ENCODE assay signal across 21 cellular contexts in genomic region chr19:7372810-7373209, GRCh38. TPM values are rescaled to one million over a fixed set of nuclear protein-coding genes. Genes with fewer than 3 reads are reported as not detected.
DNase-seq lines count a peak whose midpoint lies in the region; ATAC-seq and TF ChIP-seq lines count a peak whose summit lies in the region.
"Had no signal": no experiment of that assay in that cellular context is flagged by ENCODE, and none has a peak within 500 bp of the region (broad histone marks: within the 10 kb centered on the region; RNA-seq: fewer than 3 reads in every experiment).

No MANE protein-coding gene starts in this region.

- H3K27me3 Mint-ChIP-seq in H9 (ENCODE audit: low read depth), result peaks cover 6% of the 10 kb centered on the region
- H3K27me3 Mint-ChIP-seq: CD4-positive, alpha-beta T cell had no signal

- no peaks in the 10 kb centered on the region for H3K4me1 ChIP-seq in H9 (ENCODE audit: insufficient read depth, low read length)
- peaks cover 0 to 17% (median 0%) of the 10 kb centered on the region in 3 donors for H3K4me1 ChIP-seq in gastroesophageal sphincter
- H3K4me1 ChIP-seq in trophoblast cell (ENCODE audit: control insufficient read depth in 1 of 2, insufficient read depth in 2 of 2, low read length in 2 of 2), result peaks cover 30 to 34% of the 10 kb centered on the region in 2 experiments
- peaks cover 0 to 35% (median 5%) of the 10 kb centered on the region in 4 donors for H3K4me1 ChIP-seq in transverse colon
- H3K4me1 ChIP-seq in colonic mucosa, result no peaks in the 10 kb centered on the region
- no peaks in the 10 kb centered on the region for H3K4me1 ChIP-seq in testis

- H3K18ac ChIP-seq in H9 (ENCODE audit: insufficient read length, low read depth, low read length) (no peak overlapping the region), trophoblast cell (ENCODE audit: low read length) (no peak overlapping the region)

- H3K36me3 Mint-ChIP-seq in H9 (ENCODE audit: insufficient read depth in 1 of 3, low read depth in 3 of 3), result no peaks in the 10 kb centered on the region

- ATAC-seq in gastroesophageal sphincter (no peak), GM21619 (IDR thresholded peaks at IDR 0.05; ENCODE audit: unreplicated experiment) (no peak)

- H2BK20ac ChIP-seq in H9 (ENCODE audit: low read depth, low read length, poor library complexity, severe bottlenecking), result no peak overlapping the region

- TF ChIP-seq CTCF in H9 (conservative IDR thresholded peaks at IDR 0.05) (no peak), gastroesophageal sphincter (IDR thresholded peaks at IDR 0.05) (no peak), transverse colon (IDR thresholded peaks at IDR 0.05) (no peak), colonic mucosa (IDR thresholded peaks at IDR 0.05) (no peak), testis (IDR thresholded peaks at IDR 0.05) (no peak)

- H3K4me3 Mint-ChIP-seq in H9, result no peak overlapping the region
- H3K4me3 Mint-ChIP-seq: CD4-positive, alpha-beta T cell had no signal

- H3K14ac ChIP-seq in H9 (ENCODE audit: insufficient read depth, low read length) (0 out of 2 replicates have a peak overlapping the region, but pooled peaks have one; percentile 13), trophoblast cell (ENCODE audit: low read length) (peak overlapping the region; percentile 17)

- H2BK5ac ChIP-seq in H9 (ENCODE audit: insufficient read length, low read length) (no peak overlapping the region), trophoblast cell (ENCODE audit: low read depth, low read length, poor library complexity) (no peak overlapping the region)

- H4K5ac ChIP-seq in H9 (ENCODE audit: insufficient read length, low read depth, low read length), result no peak overlapping the region

- H3K4me2 ChIP-seq in H9 (ENCODE audit: insufficient read depth, insufficient read length, low read length), result no peak overlapping the region
- H3K4me2 ChIP-seq in trophoblast cell (ENCODE audit: low read length), result no peak overlapping the region

- no peak overlapping the region for H3K4me3 ChIP-seq in gastroesophageal sphincter
- no peak overlapping the region for H3K4me3 ChIP-seq in trophoblast cell (ENCODE audit: low read depth, low read length)
- H3K4me3 ChIP-seq in transverse colon, result no peak overlapping the region
- no peak overlapping the region for H3K4me3 ChIP-seq in colonic mucosa
- no peak overlapping the region for H3K4me3 ChIP-seq in testis
- H3K4me3 ChIP-seq: BLaER1 treated with 17β-estradiol and CSF1 and Interleukin-3, amounts not matched to agents 10 nM and 100 nM; GM23248; SJSA1 had no signal

- no peaks in the 10 kb centered on the region for H3K9me3 Mint-ChIP-seq in H9
- H3K9me3 Mint-ChIP-seq: CD4-positive, alpha-beta T cell had no signal

- TF ChIP-seq POLR2A in gastroesophageal sphincter (IDR thresholded peaks at IDR 0.05) (no peak), transverse colon (IDR thresholded peaks at IDR 0.05) (no peak), testis (IDR thresholded peaks at IDR 0.05) (no peak)

- H3K9me3 ChIP-seq in H9 (ENCODE audit: control insufficient read depth, low read depth, low read length) (no peaks in the 10 kb centered on the region), gastroesophageal sphincter (no peaks in the 10 kb centered on the region), trophoblast cell (ENCODE audit: insufficient read depth, low read depth, low read length) (peaks cover 2% of the 10 kb centered on the region), transverse colon (no peaks in the 10 kb centered on the region), colonic mucosa (no peaks in the 10 kb centered on the region), testis (no peaks in the 10 kb centered on the region)
- H3K9me3 ChIP-seq: BLaER1 treated with 17β-estradiol and CSF1 and Interleukin-3, amounts not matched to agents 10 nM and 100 nM; SJSA1 had no signal

- DNase-seq in H9, result no peak
- DNase-seq in trophoblast cell, result no peak
- no peak for DNase-seq in transverse colon
- no peak for DNase-seq in colonic mucosa
- DNase-seq in testis, result no peak
- DNase-seq: CD4-positive, alpha-beta T cell; GM23248; H7; KBM-7; NCI-H1105 treated with DMSO at 0.1 percent for 48 hours; NCI-H146; NCI-H2029; NCI-H446 treated with DMSO at 0.1 percent for 48 hours; NCI-H526; NCI-H82; Right ventricle myocardium superior; RPMI8226 had no signal

- H4K8ac ChIP-seq in H9 (replicated peaks; ENCODE audit: insufficient read length, low read depth, low read length) (no peak overlapping the region), trophoblast cell (ENCODE audit: low read depth, low read length) (no peak overlapping the region)

- H2BK120ac ChIP-seq in H9 (ENCODE audit: low read depth, low read length, poor library complexity, severe bottlenecking) (no peak overlapping the region), trophoblast cell (ENCODE audit: insufficient read depth, low read length, poor library complexity) (peak overlapping the region; percentile 43)

- H2AFZ ChIP-seq in H9 (ENCODE audit: low read length), result no peak overlapping the region
- H2AFZ ChIP-seq in trophoblast cell (ENCODE audit: insufficient read depth, low read length, poor library complexity), result no peak overlapping the region
- H2AFZ ChIP-seq: GM23248 had no signal

- H2BK15ac ChIP-seq in H9 (ENCODE audit: low read depth, low read length), result no peak overlapping the region

- no CpG with 5 or more reads among the region's 11 CpGs for WGBS in H9 (ENCODE audit: extremely low coverage, insufficient read length, low lambda C conversion rate)
- 40 to 80% methylated on average over 1 of the region's 11 CpGs for WGBS in gastroesophageal sphincter (ENCODE audit: low coverage in 1 of 2), 2 donors
- no CpG with 5 or more reads among the region's 11 CpGs for WGBS in trophoblast cell (ENCODE audit: extremely low coverage, insufficient coverage, insufficient read length)
- 92 to 100% methylated on average over 1 to 11 of the region's 11 CpGs for WGBS in transverse colon (ENCODE audit: low coverage in 1 of 2), 2 donors
- 85 to 91% methylated on average over 5 to 11 of the region's 11 CpGs for WGBS in testis, 2 donors

- peaks cover 14 to 25% of the 10 kb centered on the region in 2 experiments for H3K4me1 Mint-ChIP-seq in H9

- H3K56ac ChIP-seq in H9 (ENCODE audit: insufficient read length, low read depth, low read length), result no peak overlapping the region

- no peak overlapping the region for H4K12ac ChIP-seq in trophoblast cell (ENCODE audit: low read depth, low read length)

- H3T11ph ChIP-seq in H9 (ENCODE audit: low read length), result no peak overlapping the region

- H3K79me2 ChIP-seq in H9 (ENCODE audit: insufficient read depth, low read length), result no peaks in the 10 kb centered on the region
- H3K79me2 ChIP-seq in trophoblast cell (ENCODE audit: control insufficient read depth, insufficient read depth, low read length, poor library complexity), result peaks cover 6% of the 10 kb centered on the region

- no peak overlapping the region for H2BK12ac ChIP-seq in H9 (ENCODE audit: insufficient read length, low read depth, low read length)
- H2BK12ac ChIP-seq in trophoblast cell (ENCODE audit: low read length), result peak overlapping the region; percentile 94

- H4K91ac ChIP-seq in H9 (ENCODE audit: insufficient read length, low read depth, low read length), result no peak overlapping the region
- peak overlapping the region; percentile 65 for H4K91ac ChIP-seq in trophoblast cell (ENCODE audit: low read depth, low read length)

- TF ChIP-seq EP300 in gastroesophageal sphincter (IDR thresholded peaks at IDR 0.05) (no peak), transverse colon (IDR thresholded peaks at IDR 0.05; ENCODE audit: low read depth) (no peak)

- in situ Hi-C loops in transverse colon (cut with MboI; ENCODE audit: low pct_ligation_motif_present in 1 of 4, low pct_unique_long_range_greater_than_20kb in 1 of 4, low sequenced_read_pairs in 3 of 4), result loop anchor here in 2 of 4 donors (25.0 kb wide), 3 partner anchors 189 to 439 kb away; partner anchors contain the start of gene RETN (in 1 of the 2)

- no peak overlapping the region for H2AK5ac ChIP-seq in H9 (ENCODE audit: insufficient read length, low read length)
- peak overlapping the region; percentile 21 for H2AK5ac ChIP-seq in trophoblast cell (ENCODE audit: low read length)

- H3K27ac Mint-ChIP-seq in H9, result no peak overlapping the region
- H3K27ac Mint-ChIP-seq: CD4-positive, alpha-beta T cell had no signal

- H3K4ac ChIP-seq in H9 (ENCODE audit: low read depth, low read length), result no peak overlapping the region
- H3K4ac ChIP-seq in trophoblast cell (ENCODE audit: low read depth, low read length), result peak overlapping the region; percentile 17

- no peaks in the 10 kb centered on the region for H3K79me1 ChIP-seq in H9 (ENCODE audit: insufficient read depth, low read depth, low read length, poor library complexity, severe bottlenecking)
- H3K79me1 ChIP-seq in trophoblast cell (ENCODE audit: low read length), result peaks cover 39% of the 10 kb centered on the region

- H3K23ac ChIP-seq in H9 (ENCODE audit: insufficient read length, low read depth, low read length) (no peak overlapping the region), trophoblast cell (ENCODE audit: low read length) (no peak overlapping the region)

- H3K27ac ChIP-seq in H9 (ENCODE audit: insufficient read length, low read depth, low read length) (no peak overlapping the region), gastroesophageal sphincter (peak overlapping the region in 3 of 4 donors; percentile 14 to 64 (median 61)), trophoblast cell (ENCODE audit: low read depth, low read length) (no peak overlapping the region), transverse colon (peak overlapping the region; percentile 22 to 91 (median 62)), colonic mucosa (no peak overlapping the region), testis (no peak overlapping the region)
- H3K27ac ChIP-seq: BLaER1 treated with 17β-estradiol and CSF1 and Interleukin-3, amounts not matched to agents 10 nM and 100 nM; GM23248; SJSA1 had no signal

- intact Hi-C loops in transverse colon (cut with DNase I; ENCODE audit: low total_unique reads), result no loop called here
- intact Hi-C loops in colonic mucosa (cut with DNase I), result no loop called here
- intact Hi-C loops in testis (cut with DNase I; ENCODE audit: low total_unique reads), result no loop called here

- no peaks in the 10 kb centered on the region for H3K27me3 ChIP-seq in H9 (ENCODE audit: insufficient read depth, low read length)
- no peaks in the 10 kb centered on the region for H3K27me3 ChIP-seq in gastroesophageal sphincter
- H3K27me3 ChIP-seq in trophoblast cell (ENCODE audit: insufficient read depth, low read length), result no peaks in the 10 kb centered on the region
- no peaks in the 10 kb centered on the region for H3K27me3 ChIP-seq in transverse colon
- no peaks in the 10 kb centered on the region for H3K27me3 ChIP-seq in colonic mucosa
- no peaks in the 10 kb centered on the region for H3K27me3 ChIP-seq in testis
- H3K27me3 ChIP-seq: BLaER1 treated with 17β-estradiol and CSF1 and Interleukin-3, amounts not matched to agents 10 nM and 100 nM; SJSA1 had no signal

- peaks cover 3% of the 10 kb centered on the region for H3K23me2 ChIP-seq in H9 (ENCODE audit: insufficient read length, low read depth, low read length, poor library complexity, severe bottlenecking)

- H3K9ac ChIP-seq in H9 (ENCODE audit: extremely low read depth, insufficient read length, low read length) (no peak overlapping the region), trophoblast cell (ENCODE audit: low read length) (no peak overlapping the region), colonic mucosa (ENCODE audit: low read depth in 2 of 2, low read length in 2 of 2) (no peak overlapping the region)
- H3K9ac ChIP-seq: GM23248 had no signal

- peaks cover 0 to 8% of the 10 kb centered on the region in 2 donors for H3K36me3 ChIP-seq in gastroesophageal sphincter
- no peaks in the 10 kb centered on the region for H3K36me3 ChIP-seq in trophoblast cell (ENCODE audit: control insufficient read depth in 1 of 2, insufficient read depth in 2 of 2, low read length in 2 of 2)
- H3K36me3 ChIP-seq in transverse colon, result no peaks in the 10 kb centered on the region
- H3K36me3 ChIP-seq in colonic mucosa, result no peaks in the 10 kb centered on the region
- no peaks in the 10 kb centered on the region for H3K36me3 ChIP-seq in testis (ENCODE audit: low read depth, missing control alignments)
- H3K36me3 ChIP-seq: SJSA1 had no signal

- no peaks in the 10 kb centered on the region for H4K20me1 ChIP-seq in H9 (ENCODE audit: control insufficient read depth, insufficient read depth, insufficient read length)

RNA-seq across cellular contexts. Expression of gene ARHGEF18, which starts 24.1 kb away (rescaled TPM):
- total RNA-seq in H9 (2021), result 37.2 and 38.3 TPM in 2 replicates
- total RNA-seq in gastroesophageal sphincter, result 10 to 100 TPM; 21.3 to 45.2 (median 30.4) TPM
- polyA plus RNA-seq in trophoblast cell (2013), result 38.7 and 39.8 TPM in 2 replicates
- 100 to 1,000 TPM in 1 of 4 donors, 10 to 100 TPM in 3; 32.0 to 162 (median 92.8) TPM for total RNA-seq in transverse colon
- 100 to 1,000 TPM in 1 of 2 donors, 10 to 100 TPM in 1; 89.9 to 144 TPM for total RNA-seq in colonic mucosa
- total RNA-seq in testis, result 10 to 100 TPM; 33.4 to 42.7 TPM
- polyA plus RNA-seq in testis (ENCODE audit: insufficient read depth, low read depth, low replicate concordance), result 17.9 TPM

Comparison
In these comparisons a context has a peak if more than half of its experiments do, and no peak if none do; other contexts are left out.
1. H3K27ac ChIP-seq: peak in gastroesophageal sphincter (3 of 4) and transverse colon (4 of 4); none in H9 (single experiment), trophoblast cell (single experiment), colonic mucosa (single experiment) and testis (0 of 2).